ENCODE assay signal across 1 cellular context in genomic region chr17:67054011-67054591, GRCh38.
TF ChIP-seq lines count a peak whose summit lies in the region.

No MANE protein-coding gene starts in this region.

TF ChIP-seq in H1, 55 proteins besides CTCF, POLR2A, EP300 and RAD21:
- TF ChIP-seq CEBPB (IDR thresholded peaks at IDR 0.05; ENCODE audit: low read depth, low read length) (no peak), SP2 (IDR thresholded peaks at IDR 0.05; ENCODE audit: low read length) (no peak), SIRT6 (IDR thresholded peaks at IDR 0.05; ENCODE audit: low read length) (no peak), PHF8 (conservative IDR thresholded peaks at IDR 0.05; ENCODE audit: low read depth, low read length) (no peak), NRF1 (IDR thresholded peaks at IDR 0.05; ENCODE audit: low read depth, low read length) (no peak), BRCA1 (IDR thresholded peaks at IDR 0.05; ENCODE audit: low read depth, low read length) (no peak), SUZ12 (IDR thresholded peaks at IDR 0.05; ENCODE audit: low read length) (no peak), SIN3A (conservative IDR thresholded peaks at IDR 0.05 in 1 of 2, IDR thresholded peaks at IDR 0.05 in 1 of 2; ENCODE audit: low read depth in 1 of 2, low read length in 2 of 2) (no peak), RFX5 (IDR thresholded peaks at IDR 0.05; ENCODE audit: borderline replicate concordance, low read depth, low read length) (no peak), CHD7 (IDR thresholded peaks at IDR 0.05; ENCODE audit: insufficient replicate concordance, low read length) (no peak)
